In the genomic region with DNA sequence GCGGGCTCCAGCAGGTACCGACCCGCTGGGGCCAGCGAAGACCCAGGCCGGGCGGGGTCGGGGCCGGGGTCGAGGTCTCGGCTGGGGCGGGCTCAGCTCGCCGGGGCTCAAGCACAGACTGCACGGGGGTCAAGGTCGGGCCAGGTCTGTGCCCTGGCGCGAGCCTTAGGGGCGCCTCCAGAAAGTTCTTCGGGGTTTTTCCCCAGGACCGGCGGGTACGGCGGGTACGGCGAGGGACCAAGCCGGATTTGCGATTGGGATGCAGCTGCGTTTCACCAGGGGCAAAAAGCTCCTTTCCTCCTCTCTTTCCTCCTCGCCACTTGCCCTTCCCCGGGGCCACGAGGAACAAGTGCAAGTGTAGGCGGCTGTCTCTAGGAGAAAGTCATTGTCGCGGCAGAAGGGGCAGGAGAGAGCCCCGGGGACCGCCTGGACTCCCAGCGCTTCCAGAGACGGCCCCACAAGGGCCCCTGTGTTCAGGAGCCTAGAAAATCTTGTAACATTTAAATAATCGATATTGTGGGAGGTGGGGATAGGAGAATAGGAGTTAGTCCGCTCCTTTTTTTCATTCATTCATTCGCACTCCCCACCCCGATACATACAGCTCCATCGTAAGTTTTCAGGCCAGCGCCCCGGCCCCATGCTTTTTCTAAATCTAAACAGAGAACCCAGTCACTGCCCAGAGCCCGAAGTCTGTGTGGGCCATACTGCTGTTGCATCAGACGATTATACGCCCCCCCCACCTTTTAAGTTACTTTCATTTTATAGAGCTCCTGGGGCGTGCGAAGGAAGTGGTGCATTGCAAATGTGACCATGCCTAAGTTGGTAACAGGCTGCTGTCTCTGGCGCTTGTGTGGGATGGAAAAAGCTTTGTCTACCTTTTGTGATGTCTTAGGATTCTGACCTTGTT, we compare ENCODE assay signal across 1 cellular context.
TF ChIP-seq lines count a peak whose summit lies in the region.

No MANE protein-coding gene starts in this region.

TF ChIP-seq in HEK293, 187 proteins besides CTCF, POLR2A, EP300 and RAD21 (continued from another document):
- TF ChIP-seq, protein P1, sequence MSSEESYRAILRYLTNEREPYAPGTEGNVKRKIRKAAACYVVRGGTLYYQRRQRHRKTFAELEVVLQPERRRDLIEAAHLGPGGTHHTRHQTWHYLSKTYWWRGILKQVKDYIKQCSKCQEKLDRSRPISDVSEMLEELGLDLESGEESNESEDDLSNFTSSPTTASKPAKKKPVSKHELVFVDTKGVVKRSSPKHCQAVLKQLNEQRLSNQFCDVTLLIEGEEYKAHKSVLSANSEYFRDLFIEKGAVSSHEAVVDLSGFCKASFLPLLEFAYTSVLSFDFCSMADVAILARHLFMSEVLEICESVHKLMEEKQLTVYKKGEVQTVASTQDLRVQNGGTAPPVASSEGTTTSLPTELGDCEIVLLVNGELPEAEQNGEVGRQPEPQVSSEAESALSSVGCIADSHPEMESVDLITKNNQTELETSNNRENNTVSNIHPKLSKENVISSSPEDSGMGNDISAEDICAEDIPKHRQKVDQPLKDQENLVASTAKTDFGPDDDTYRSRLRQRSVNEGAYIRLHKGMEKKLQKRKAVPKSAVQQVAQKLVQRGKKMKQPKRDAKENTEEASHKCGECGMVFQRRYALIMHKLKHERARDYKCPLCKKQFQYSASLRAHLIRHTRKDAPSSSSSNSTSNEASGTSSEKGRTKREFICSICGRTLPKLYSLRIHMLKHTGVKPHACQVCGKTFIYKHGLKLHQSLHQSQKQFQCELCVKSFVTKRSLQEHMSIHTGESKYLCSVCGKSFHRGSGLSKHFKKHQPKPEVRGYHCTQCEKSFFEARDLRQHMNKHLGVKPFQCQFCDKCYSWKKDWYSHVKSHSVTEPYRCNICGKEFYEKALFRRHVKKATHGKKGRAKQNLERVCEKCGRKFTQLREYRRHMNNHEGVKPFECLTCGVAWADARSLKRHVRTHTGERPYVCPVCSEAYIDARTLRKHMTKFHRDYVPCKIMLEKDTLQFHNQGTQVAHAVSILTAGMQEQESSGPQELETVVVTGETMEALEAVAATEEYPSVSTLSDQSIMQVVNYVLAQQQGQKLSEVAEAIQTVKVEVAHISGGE (tag by site-specific recombination; conservative IDR thresholded peaks at IDR 0.05; ENCODE audit: low read depth) = no peak
TF ChIP-seq in HEK293: peak in this region for 27.
